ENCODE assay signal across 9 cellular contexts in the genomic region with DNA sequence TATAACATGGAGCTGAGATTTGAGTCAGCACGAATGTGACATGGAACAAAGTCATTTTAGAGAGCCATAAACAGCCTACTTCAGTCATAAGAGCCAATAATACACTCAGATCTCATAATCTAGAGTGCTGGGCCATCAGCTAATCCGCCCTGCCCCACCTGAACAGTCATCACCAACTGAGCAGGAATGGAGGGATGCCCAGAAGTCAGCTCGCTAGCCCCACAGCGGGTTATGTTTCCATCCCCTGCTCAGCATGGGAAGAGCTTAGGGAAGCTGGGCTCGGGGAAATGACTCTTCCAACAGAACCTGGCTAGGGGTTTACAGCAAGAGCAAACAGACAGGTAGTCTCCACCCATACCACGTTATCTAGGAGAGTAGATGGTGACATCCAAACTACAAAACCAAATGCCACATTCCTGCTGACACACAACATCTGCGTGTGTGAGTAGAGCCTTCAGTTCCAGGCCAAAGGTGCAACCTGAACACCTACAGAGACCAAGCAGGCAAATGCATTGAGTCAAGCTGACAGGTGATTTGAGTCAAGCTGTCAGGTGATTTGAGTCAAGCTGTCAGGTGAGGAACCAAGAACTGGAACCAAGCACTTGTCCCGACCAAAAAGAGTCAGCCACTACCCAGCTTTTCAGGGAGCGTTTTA. TPM values are rescaled to one million over a fixed set of nuclear protein-coding genes. Genes with fewer than 3 reads are reported as not detected.
DNase-seq lines count a peak whose midpoint lies in the region; ATAC-seq and TF ChIP-seq lines count a peak whose summit lies in the region.
"Had no signal": no experiment of that assay in that cellular context is flagged by ENCODE, and none has a peak within 500 bp of the region (broad histone marks: within the 10 kb centered on the region; RNA-seq: fewer than 3 reads in every experiment).

No MANE protein-coding gene starts in this region.

- TF ChIP-seq CTCF in glutamatergic neuron (IDR thresholded peaks at IDR 0.05; ENCODE audit: partially characterized antibody, unreplicated experiment): no peak

- H3K4me3 Mint-ChIP-seq in activated CD4-positive, alpha-beta T cell treated with anti-CD3 and anti-CD28 coated beads, Interleukin-2, amount 10 ng/mL, durations not matched to agents 24 days and 14 days: peak overlapping the region; percentile 90
- H3K4me3 Mint-ChIP-seq in T-helper 17 cell (peak overlapping the region; percentile 94), glutamatergic neuron (ENCODE audit: unreplicated experiment) (peak overlapping the region; percentile 88)
- peak overlapping the region; percentile 23 for H3K4me3 Mint-ChIP-seq in stimulated activated memory B cell treated with anti-CD40 and anti-IgM and Interleukin-4, amounts not matched to agents 10 μg/mL and 1 μg/mL and 100 μg/mL, for 72 hours

- H3K9me3 Mint-ChIP-seq in activated CD4-positive, alpha-beta T cell treated with anti-CD3 and anti-CD28 coated beads, Interleukin-2, amount 10 ng/mL, durations not matched to agents 24 days and 14 days: no peaks in the 10 kb centered on the region
- H3K9me3 Mint-ChIP-seq in glutamatergic neuron (ENCODE audit: unreplicated experiment): peaks cover 7% of the 10 kb centered on the region
- no peaks in the 10 kb centered on the region for H3K9me3 Mint-ChIP-seq in stimulated activated memory B cell treated with anti-CD40 and anti-IgM and Interleukin-4, amounts not matched to agents 10 μg/mL and 1 μg/mL and 100 μg/mL, for 72 hours

- no peaks in the 10 kb centered on the region for H3K9me3 ChIP-seq in T-helper 17 cell (ENCODE audit: control insufficient read depth, low read length, poor library complexity, severe bottlenecking)

- no peaks in the 10 kb centered on the region for H3K27me3 Mint-ChIP-seq in activated CD4-positive, alpha-beta T cell treated with anti-CD3 and anti-CD28 coated beads, Interleukin-2, amount 10 ng/mL, durations not matched to agents 24 days and 14 days
- no peaks in the 10 kb centered on the region for H3K27me3 Mint-ChIP-seq in T-helper 17 cell
- H3K27me3 Mint-ChIP-seq in glutamatergic neuron (ENCODE audit: unreplicated experiment): no peaks in the 10 kb centered on the region
- H3K27me3 Mint-ChIP-seq in stimulated activated memory B cell treated with anti-CD40 and anti-IgM and Interleukin-4, amounts not matched to agents 10 μg/mL and 1 μg/mL and 100 μg/mL, for 72 hours: no peaks in the 10 kb centered on the region

- peaks cover 13% of the 10 kb centered on the region for H3K36me3 Mint-ChIP-seq in activated CD4-positive, alpha-beta T cell treated with anti-CD3 and anti-CD28 coated beads, Interleukin-2, amount 10 ng/mL, durations not matched to agents 24 days and 14 days (ENCODE audit: low read depth)
- peaks cover 2% of the 10 kb centered on the region for H3K36me3 Mint-ChIP-seq in T-helper 17 cell (ENCODE audit: low read depth)
- no peaks in the 10 kb centered on the region for H3K36me3 Mint-ChIP-seq in glutamatergic neuron (ENCODE audit: unreplicated experiment)
- peaks cover 7% of the 10 kb centered on the region for H3K36me3 Mint-ChIP-seq in stimulated activated memory B cell treated with anti-CD40 and anti-IgM and Interleukin-4, amounts not matched to agents 10 μg/mL and 1 μg/mL and 100 μg/mL, for 72 hours

- peaks cover 35% of the 10 kb centered on the region for H3K4me1 Mint-ChIP-seq in activated CD4-positive, alpha-beta T cell treated with anti-CD3 and anti-CD28 coated beads, Interleukin-2, amount 10 ng/mL, durations not matched to agents 24 days and 14 days
- H3K4me1 Mint-ChIP-seq in T-helper 17 cell: peaks cover 33% of the 10 kb centered on the region
- peaks cover 41% of the 10 kb centered on the region for H3K4me1 Mint-ChIP-seq in glutamatergic neuron (ENCODE audit: low read depth, unreplicated experiment)
- peaks cover 45% of the 10 kb centered on the region for H3K4me1 Mint-ChIP-seq in stimulated activated memory B cell treated with anti-CD40 and anti-IgM and Interleukin-4, amounts not matched to agents 10 μg/mL and 1 μg/mL and 100 μg/mL, for 72 hours

- no peak overlapping the region for H3K27ac Mint-ChIP-seq in activated CD4-positive, alpha-beta T cell treated with anti-CD3 and anti-CD28 coated beads, Interleukin-2, amount 10 ng/mL, durations not matched to agents 24 days and 14 days
- H3K27ac Mint-ChIP-seq in T-helper 17 cell (peak overlapping the region; percentile 88), glutamatergic neuron (ENCODE audit: unreplicated experiment) (peak overlapping the region; percentile 22)
- H3K27ac Mint-ChIP-seq in stimulated activated memory B cell treated with anti-CD40 and anti-IgM and Interleukin-4, amounts not matched to agents 10 μg/mL and 1 μg/mL and 100 μg/mL, for 72 hours: peak overlapping the region; percentile 40

- intact Hi-C loops in activated CD4-positive, alpha-beta T cell treated with anti-CD3 and anti-CD28 coated beads, Interleukin-2, amount 10 ng/mL, durations not matched to agents 24 days and 14 days (cut with micrococcal nuclease): no loop called here

- no peak for ATAC-seq in T-helper 17 cell
- no peak for ATAC-seq in stimulated activated memory B cell treated with anti-CD40 and anti-IgM and Interleukin-4, amounts not matched to agents 10 μg/mL and 1 μg/mL and 100 μg/mL, for 72 hours
- no peak for ATAC-seq in GM19035 (IDR thresholded peaks at IDR 0.05; ENCODE audit: unreplicated experiment)

- no peak for DNase-seq in activated CD4-positive, alpha-beta T cell treated with anti-CD3 and anti-CD28 coated beads, Interleukin-2, amount 10 ng/mL, durations not matched to agents 24 days and 14 days
- no peak for DNase-seq in activated CD4-positive, alpha-beta T cell treated with anti-CD3 and anti-CD28 coated beads, Interleukin-2, amount 50 U/mL, for 48 hours
- DNase-seq in T-helper 17 cell (no peak), glutamatergic neuron (no peak), NCI-H2081 treated with DMSO at 0.1 percent for 48 hours (lab: John Stamatoyannopoulos, UW) (no peak), NCI-H526 (lab: John Stamatoyannopoulos, UW) (no peak)
- DNase-seq: NCI-H1436 treated with DMSO at 0.1 percent for 48 hours had no signal

RNA-seq across cellular contexts. Expression of gene TMEM11, which starts 2.0 kb away (rescaled TPM):
- total RNA-seq in activated CD4-positive, alpha-beta T cell treated with anti-CD3 and anti-CD28 coated beads, Interleukin-2, amount 10 ng/mL, durations not matched to agents 24 days and 14 days: 33.5 and 34.7 TPM in 2 replicates
- total RNA-seq in T-helper 17 cell: 10 to 100 TPM; 10.3 to 17.2 TPM
- total RNA-seq in glutamatergic neuron (ENCODE audit: unreplicated experiment): 26.0 TPM

RNA-seq across cellular contexts. Expression of gene NATD1, which starts 41.3 kb away (rescaled TPM):
- total RNA-seq in activated CD4-positive, alpha-beta T cell treated with anti-CD3 and anti-CD28 coated beads, Interleukin-2, amount 10 ng/mL, durations not matched to agents 24 days and 14 days: 1.1 TPM in 2 replicates
- total RNA-seq in T-helper 17 cell: 1 to 10 TPM; 4.9 to 8.4 TPM
- 45.9 TPM for total RNA-seq in glutamatergic neuron (ENCODE audit: unreplicated experiment)

Comparison
In these comparisons a context has a peak if more than half of its experiments do, and no peak if none do; other contexts are left out.
1. H3K4me3 Mint-ChIP-seq: peak in every context shown above with its lines; median percentile 94 in T-helper 17 cell; 90 in activated CD4-positive, alpha-beta T cell treated with anti-CD3 and anti-CD28 coated beads, Interleukin-2, amount 10 ng/mL, durations not matched to agents 24 days and 14 days; 88 in glutamatergic neuron; 23 in stimulated activated memory B cell treated with anti-CD40 and anti-IgM and Interleukin-4, amounts not matched to agents 10 μg/mL and 1 μg/mL and 100 μg/mL, for 72 hours.